ENCODE assay signal across 8 cellular contexts in the genomic region with DNA sequence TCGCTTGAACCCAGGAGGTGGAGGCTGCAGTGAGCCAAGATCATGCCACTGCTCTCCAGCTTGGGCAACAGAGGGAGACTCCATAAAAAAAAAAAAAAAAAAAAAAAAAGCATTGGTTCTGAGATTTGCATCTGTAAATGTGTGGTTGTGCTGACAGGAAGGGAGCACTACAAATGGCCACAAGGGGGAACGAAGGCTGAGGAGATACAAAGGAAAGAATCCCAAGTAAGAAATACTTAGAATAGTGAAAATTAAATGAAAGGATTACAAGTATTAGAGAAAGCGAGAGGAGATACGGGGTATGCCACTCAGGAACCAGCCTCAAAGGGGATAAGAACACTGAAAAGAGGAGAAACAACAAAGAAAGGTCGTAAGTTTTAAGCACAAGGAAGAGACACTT.
DNase-seq lines count a peak whose midpoint lies in the region; ATAC-seq and TF ChIP-seq lines count a peak whose summit lies in the region.

No MANE protein-coding gene starts in this region.

- TF ChIP-seq CTCF in SK-N-SH (IDR thresholded peaks at IDR 0.05): peak; percentile 62
- peak in 3 of 7 experiments; percentile 14 to 19 (median 18) for TF ChIP-seq CTCF in stomach (IDR thresholded peaks at IDR 0.05)

- peaks cover 3 to 7% of the 10 kb centered on the region in 2 experiments for H3K36me3 ChIP-seq in SK-N-SH (replicated peaks in 1 of 2; ENCODE audit: control insufficient read depth in 1 of 2, insufficient read depth in 2 of 2, low read length in 1 of 2)
- H3K36me3 ChIP-seq in stomach: peaks cover 0 to 8% (median 8%) of the 10 kb centered on the region in 4 donors

- no peak overlapping the region for H3K9ac ChIP-seq in SK-N-SH

- TF ChIP-seq EP300 in SK-N-SH (IDR thresholded peaks at IDR 0.05; ENCODE audit: borderline replicate concordance in 1 of 2, low read depth in 1 of 2, low read length in 1 of 2) (no peak), stomach (IDR thresholded peaks at IDR 0.05) (no peak)

- TF ChIP-seq POLR2A in stomach (IDR thresholded peaks at IDR 0.05): no peak

- ATAC-seq in GM18858 (IDR thresholded peaks at IDR 0.05; ENCODE audit: unreplicated experiment): no peak

- H3K4me1 ChIP-seq in SK-N-SH (ENCODE audit: control insufficient read depth in 1 of 2, insufficient read depth in 2 of 2, low read depth in 1 of 2, low read length in 1 of 2) (peaks cover 2 to 14% of the 10 kb centered on the region in 2 experiments; a peak in 2 of 4 replicates), stomach (no peaks in the 10 kb centered on the region)

- no peak overlapping the region; a peak in 1 of 4 replicates for H3K27ac ChIP-seq in SK-N-SH (ENCODE audit: low read depth in 2 of 2, low read length in 1 of 2)
- no peak overlapping the region for H3K27ac ChIP-seq in stomach

- no peaks in the 10 kb centered on the region for H3K9me2 ChIP-seq in SK-N-SH

- intact Hi-C loops in stomach (cut with DNase I; ENCODE audit: low total_unique reads): no loop called here

- H4K20me1 ChIP-seq in SK-N-SH (ENCODE audit: insufficient read depth): no peaks in the 10 kb centered on the region

- H3K79me2 ChIP-seq in SK-N-SH (ENCODE audit: insufficient read depth): 0 out of 2 replicates have a peak, but pooled peaks cover 3% of the 10 kb centered on the region

- no peak overlapping the region for H3K4me2 ChIP-seq in SK-N-SH

- H3K27me3 ChIP-seq in SK-N-SH (ENCODE audit: insufficient read depth): no peaks in the 10 kb centered on the region
- no peaks in the 10 kb centered on the region for H3K27me3 ChIP-seq in stomach

- H3F3A ChIP-seq in SK-N-SH (replicated peaks; ENCODE audit: insufficient read depth): peaks cover 4% of the 10 kb centered on the region

- peak; percentile 50 for TF ChIP-seq RAD21 in SK-N-SH (IDR thresholded peaks at IDR 0.05; ENCODE audit: low read length)

- peak; percentile 32 for DNase-seq in DMS 273 (lab: John Stamatoyannopoulos, UW; ENCODE audit: unreplicated experiment)
- DNase-seq in DMS 273 treated with DMSO at 0.1 percent for 48 hours (lab: John Stamatoyannopoulos, UW): no peak
- DNase-seq in HCEC 1CT: peak; percentile 58
- DNase-seq in SK-N-SH: no peak
- peak; percentile 70 for DNase-seq in islet precursor cell
- no peak for DNase-seq in stomach
- DNase-seq in effector CD4-positive, alpha-beta T cell: no peak

- CTCF ChIA-PET in SK-N-SH (lab: Yijun Ruan, JAX): interaction anchor here (0.9 to 1.6 kb wide), 5 partner anchors 12 to 1409 kb away, joined by 3 to 6 read pairs (median 4); no protein-coding TSS in a partner anchor

- H3K9me3 ChIP-seq in SK-N-SH (no peaks in the 10 kb centered on the region), stomach (no peaks in the 10 kb centered on the region)

- H3K4me3 ChIP-seq in SK-N-SH (ENCODE audit: low read depth in 2 of 2, low read length in 1 of 2): no peak overlapping the region
- H3K4me3 ChIP-seq in stomach: no peak overlapping the region

- H2AFZ ChIP-seq in SK-N-SH (ENCODE audit: low read depth): no peak overlapping the region

- POLR2A ChIA-PET in SK-N-SH (lab: Yijun Ruan, JAX): no interaction called here

- WGBS in SK-N-SH (ENCODE audit: low lambda C conversion rate): 86% methylated on average over 5 of the region's 5 CpGs
- 74 to 85% (median 79%) methylated on average over 5 of the region's 5 CpGs for WGBS in stomach, 5 donors

TF ChIP-seq in SK-N-SH, 30 proteins besides CTCF, POLR2A, EP300 and RAD21:
- TF ChIP-seq TEAD4 (IDR thresholded peaks at IDR 0.05; ENCODE audit: borderline replicate concordance, insufficient read depth) (no peak), SMC3 (IDR thresholded peaks at IDR 0.05; ENCODE audit: low read depth, low read length) (peak; percentile 20; the same call in 1 of the 2 replicates)

Comparison
In these comparisons a context has a peak if more than half of its experiments do, and no peak if none do; other contexts are left out.
1. DNase-seq: peak in DMS 273 (single experiment), HCEC 1CT (single experiment) and islet precursor cell (single experiment); none in DMS 273 treated with DMSO at 0.1 percent for 48 hours (single experiment), SK-N-SH (single experiment), stomach (single experiment) and effector CD4-positive, alpha-beta T cell (single experiment).